Comparison of ENCODE assay signal across 8 cellular contexts in the genomic region with DNA sequence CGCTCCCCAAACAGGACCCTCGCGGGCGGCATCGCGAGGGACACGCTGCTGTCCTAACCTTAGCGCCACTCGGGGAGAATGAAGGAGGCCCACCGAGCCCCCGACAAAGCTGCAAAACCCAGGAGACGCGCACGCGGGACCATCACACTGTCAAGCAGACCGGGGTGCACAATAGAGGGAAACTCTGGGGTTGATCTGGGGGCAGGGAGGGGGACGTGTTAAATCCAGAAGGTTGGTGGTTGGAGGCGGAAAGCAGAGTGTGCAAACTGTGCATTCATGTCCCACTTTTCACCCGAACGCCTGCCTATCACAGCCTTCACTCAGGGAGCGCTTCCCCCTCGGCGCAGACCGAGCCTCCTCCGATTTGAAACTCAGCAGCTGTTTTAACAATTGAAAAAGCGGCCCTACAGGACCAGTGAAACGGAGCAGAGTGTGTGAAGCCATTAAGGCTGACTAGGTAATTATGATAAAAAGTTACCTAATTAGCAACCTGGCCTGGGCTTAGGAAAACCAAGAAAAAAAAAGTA. TPM values are rescaled to one million over a fixed set of nuclear protein-coding genes. Genes with fewer than 3 reads are reported as not detected.
DNase-seq lines count a peak whose midpoint lies in the region; ATAC-seq and TF ChIP-seq lines count a peak whose summit lies in the region.

No MANE protein-coding gene starts in this region.

- H3K36me3 ChIP-seq in SJCRH30: no peaks in the 10 kb centered on the region
- no peaks in the 10 kb centered on the region for H3K36me3 ChIP-seq in neutrophil

- in situ Hi-C loops in GM13976 (cut with MboI; ENCODE audit: low sequenced_read_pairs, unreplicated experiment): no loop called here

- DNase-seq in GM13976 (ENCODE audit: low spot score): peak; percentile 13
- DNase-seq in SJCRH30: peak; percentile 42 to 66
- DNase-seq in fibroblast of the aortic adventitia (ENCODE audit: low read depth): no peak
- no peak for DNase-seq in NCI-H2227 treated with DMSO at 0.1 percent for 48 hours (lab: John Stamatoyannopoulos, UW)
- DNase-seq in central memory CD4-positive, alpha-beta T cell: no peak
- DNase-seq in SHP77 treated with DMSO at 0.1 percent for 48 hours (lab: John Stamatoyannopoulos, UW): no peak

- no peak for ATAC-seq in HG02588 (IDR thresholded peaks at IDR 0.05; ENCODE audit: unreplicated experiment)

- H3K27me3 ChIP-seq in SJCRH30 (no peaks in the 10 kb centered on the region), neutrophil (peaks cover 88% of the 10 kb centered on the region)

- H3K27ac ChIP-seq in SJCRH30: peak overlapping the region; percentile 50; the same call in 1 of the 2 replicates
- no peak overlapping the region for H3K27ac ChIP-seq in neutrophil

- no peak for TF ChIP-seq CTCF in GM13976 (IDR thresholded peaks at IDR 0.05; ENCODE audit: borderline replicate concordance, control extremely low read depth, extremely low read depth, insufficient read depth, missing control alignments)
- TF ChIP-seq CTCF in fibroblast of the aortic adventitia (IDR thresholded peaks at IDR 0.05; ENCODE audit: insufficient read depth, low read length): no peak
- TF ChIP-seq CTCF in neutrophil (IDR thresholded peaks at IDR 0.05): no peak

- no peaks in the 10 kb centered on the region for H3K9me3 ChIP-seq in SJCRH30 (replicated peaks)
- no peaks in the 10 kb centered on the region for H3K9me3 ChIP-seq in neutrophil

- H3K4me3 ChIP-seq in SJCRH30 (peak overlapping the region; percentile 75), fibroblast of the aortic adventitia (ENCODE audit: low read depth, low read length) (peak overlapping the region; percentile 64), neutrophil (ENCODE audit: low read depth in 1 of 2, low read length in 1 of 2) (peak overlapping the region; percentile 23 to 55)

- 0 out of 2 replicates have a peak, but pooled peaks cover 3% of the 10 kb centered on the region for H3K4me1 ChIP-seq in SJCRH30
- H3K4me1 ChIP-seq in neutrophil (ENCODE audit: control insufficient read depth in 1 of 2, insufficient read depth in 1 of 2, low read depth in 1 of 2, low read length in 1 of 2): peaks cover 28% of the 10 kb centered on the region in 2 experiments

RNA-seq across cellular contexts. Expression of gene NDNF, which starts 0.6 kb away (rescaled TPM):
- 6.5 and 7.3 TPM in 2 replicates for total RNA-seq in SJCRH30 (2014; rRNA removed; shearing (Covaris generic))
- 0.36 TPM in 1 of 2 replicates, not detected in the other for total RNA-seq in fibroblast of the aortic adventitia (ENCODE audit: low replicate concordance)

Comparison
In these comparisons a context has a peak if more than half of its experiments do, and no peak if none do; other contexts are left out.
1. DNase-seq: peak in GM13976 (single experiment) and SJCRH30 (2 of 2); none in fibroblast of the aortic adventitia (single experiment), NCI-H2227 treated with DMSO at 0.1 percent for 48 hours (single experiment), central memory CD4-positive, alpha-beta T cell (single experiment) and SHP77 treated with DMSO at 0.1 percent for 48 hours (single experiment).
2. Peak in every context shown above with its lines, with median percentiles within 50 percentile points of each other: H3K4me3 ChIP-seq.